ENCODE assay signal across 10 cellular contexts in genomic region chr14:23640524-23641141, GRCh38. TPM values are rescaled to one million over a fixed set of nuclear protein-coding genes. Genes with fewer than 3 reads are reported as not detected.
DNase-seq lines count a peak whose midpoint lies in the region; ATAC-seq and TF ChIP-seq lines count a peak whose summit lies in the region.
"Had no signal": no experiment of that assay in that cellular context is flagged by ENCODE, and none has a peak within 500 bp of the region (broad histone marks: within the 10 kb centered on the region; RNA-seq: fewer than 3 reads in every experiment).

No MANE protein-coding gene starts in this region.

- H3K4me2 ChIP-seq in GM23338: peak overlapping the region; percentile 11; the same call in 1 of the 2 replicates
- H3K4me2 ChIP-seq in fibroblast of lung (ENCODE audit: extremely low read depth, insufficient read depth, low read length): no peak overlapping the region

- peaks cover 9% of the 10 kb centered on the region for H3K27me3 Mint-ChIP-seq in GM23338 (ENCODE audit: insufficient read depth, low read depth, poor library complexity)
- H3K27me3 Mint-ChIP-seq in activated CD8-positive, alpha-beta T cell treated with anti-CD3 and anti-CD28 coated beads, Interleukin-2, amount 10 ng/mL, durations not matched to agents 7 days and 5 days (ENCODE audit: low read depth): no peaks in the 10 kb centered on the region

- DNase-seq in GM23338 (ENCODE audit: low spot score): peak; percentile 48
- peak; percentile 98 to 99 for DNase-seq in NCI-H524 (lab: John Stamatoyannopoulos, UW)
- DNase-seq in fibroblast of lung (ENCODE audit: low read depth in 2 of 2): peak; percentile 2 to 67
- peak; percentile 23 for DNase-seq in retina
- DNase-seq in coronary artery (ENCODE audit: low spot score): no peak
- DNase-seq in OCI-M1 (lab: John Stamatoyannopoulos, UW): no peak
- no peak for DNase-seq in activated CD8-positive, alpha-beta T cell treated with anti-CD3 and anti-CD28 coated beads, Interleukin-2, amount 10 ng/mL, durations not matched to agents 7 days and 5 days
- DNase-seq: posterior cingulate gyrus had no signal

- no peak overlapping the region for H3K9ac ChIP-seq in fibroblast of lung (ENCODE audit: insufficient read depth, low read length)

- peak; percentile 90 for ATAC-seq in GM23338
- ATAC-seq in HG03571 (IDR thresholded peaks at IDR 0.05; ENCODE audit: unreplicated experiment): no peak
- no peak for ATAC-seq in activated CD8-positive, alpha-beta T cell treated with anti-CD3 and anti-CD28 coated beads, Interleukin-2, amount 10 ng/mL, durations not matched to agents 7 days and 5 days

- no peak overlapping the region for H3K27ac Mint-ChIP-seq in GM23338
- H3K27ac Mint-ChIP-seq in activated CD8-positive, alpha-beta T cell treated with anti-CD3 and anti-CD28 coated beads, Interleukin-2, amount 10 ng/mL, durations not matched to agents 7 days and 5 days: no peak overlapping the region

- peaks cover 10% of the 10 kb centered on the region for H3K4me1 ChIP-seq in GM23338 (ENCODE audit: insufficient read depth)
- no peaks in the 10 kb centered on the region for H3K4me1 ChIP-seq in fibroblast of lung (ENCODE audit: control insufficient read depth, extremely low read depth, insufficient read depth, low read length)
- H3K4me1 ChIP-seq: tibial artery had no signal

- no peak overlapping the region for H3K4me3 ChIP-seq in GM23338
- H3K4me3 ChIP-seq in fibroblast of lung (replicated peaks in 1 of 4; ENCODE audit: control extremely low read depth in 1 of 4, insufficient read depth in 1 of 4, low read depth in 3 of 4, low read length in 4 of 4): no peak overlapping the region
- H3K4me3 ChIP-seq in coronary artery: no peak overlapping the region
- H3K4me3 ChIP-seq: tibial artery had no signal

- H3K9me3 ChIP-seq in fibroblast of lung (ENCODE audit: control insufficient read depth, insufficient read depth, low read depth, low read length): no peaks in the 10 kb centered on the region
- H3K9me3 ChIP-seq: tibial artery had no signal

- H3K27ac ChIP-seq in GM23338 (ENCODE audit: low read depth) (no peak overlapping the region), fibroblast of lung (ENCODE audit: insufficient read depth, low read length) (no peak overlapping the region), coronary artery (peak overlapping the region in 1 of 2 donors; percentile 43)
- H3K27ac ChIP-seq: tibial artery had no signal

- H3K27me3 ChIP-seq in GM23338 (ENCODE audit: insufficient read depth) (no peaks in the 10 kb centered on the region), fibroblast of lung (ENCODE audit: control insufficient read depth, insufficient read depth, low read length) (no peaks in the 10 kb centered on the region)
- H3K27me3 ChIP-seq: tibial artery had no signal

- CTCF ChIA-PET in activated CD8-positive, alpha-beta T cell treated with anti-CD3 and anti-CD28 coated beads, Interleukin-2, amount 10 ng/mL, durations not matched to agents 7 days and 5 days (lab: Charles Lee): interaction anchor here (3.4 kb wide), 1 partner anchor 9 kb away, joined by 34 read pairs; no protein-coding TSS in a partner anchor

- no peak overlapping the region for H3K4me3 Mint-ChIP-seq in GM23338
- H3K4me3 Mint-ChIP-seq in activated CD8-positive, alpha-beta T cell treated with anti-CD3 and anti-CD28 coated beads, Interleukin-2, amount 10 ng/mL, durations not matched to agents 7 days and 5 days: no peak overlapping the region

- H3K9me3 Mint-ChIP-seq in GM23338: peaks cover 7% of the 10 kb centered on the region; the same call in 2 of the 3 replicates
- H3K9me3 Mint-ChIP-seq in activated CD8-positive, alpha-beta T cell treated with anti-CD3 and anti-CD28 coated beads, Interleukin-2, amount 10 ng/mL, durations not matched to agents 7 days and 5 days (ENCODE audit: insufficient read depth): no peaks in the 10 kb centered on the region

- H3K79me2 ChIP-seq in GM23338 (replicated peaks; ENCODE audit: insufficient read depth) (no peaks in the 10 kb centered on the region), fibroblast of lung (ENCODE audit: control insufficient read depth, insufficient read depth, low read length) (no peaks in the 10 kb centered on the region)

- H3K4me1 Mint-ChIP-seq in GM23338: 0 out of 3 replicates have a peak, but pooled peaks cover 3% of the 10 kb centered on the region
- no peaks in the 10 kb centered on the region for H3K4me1 Mint-ChIP-seq in activated CD8-positive, alpha-beta T cell treated with anti-CD3 and anti-CD28 coated beads, Interleukin-2, amount 10 ng/mL, durations not matched to agents 7 days and 5 days (ENCODE audit: low read depth)

- peaks cover 4% of the 10 kb centered on the region; the same call in 1 of the 2 replicates for H3K9me2 ChIP-seq in GM23338 (ENCODE audit: insufficient read depth)

- peaks cover 4% of the 10 kb centered on the region; the same call in 1 of the 3 replicates for H3K36me3 Mint-ChIP-seq in GM23338 (ENCODE audit: low read depth)
- H3K36me3 Mint-ChIP-seq in activated CD8-positive, alpha-beta T cell treated with anti-CD3 and anti-CD28 coated beads, Interleukin-2, amount 10 ng/mL, durations not matched to agents 7 days and 5 days (ENCODE audit: low read depth): no peaks in the 10 kb centered on the region

- POLR2A ChIA-PET in activated CD8-positive, alpha-beta T cell treated with anti-CD3 and anti-CD28 coated beads, Interleukin-2, amount 10 ng/mL, durations not matched to agents 7 days and 5 days (lab: Charles Lee): no interaction called here

- H3K36me3 ChIP-seq in GM23338 (ENCODE audit: insufficient read depth): no peaks in the 10 kb centered on the region
- no peaks in the 10 kb centered on the region for H3K36me3 ChIP-seq in fibroblast of lung (ENCODE audit: control insufficient read depth, insufficient read depth, low read length)
- H3K36me3 ChIP-seq: tibial artery had no signal

- H4K20me1 ChIP-seq in GM23338 (replicated peaks; ENCODE audit: insufficient read depth) (no peaks in the 10 kb centered on the region), fibroblast of lung (ENCODE audit: control insufficient read depth, extremely low read depth, insufficient read depth, low read length) (no peaks in the 10 kb centered on the region)

- H2AFZ ChIP-seq in GM23338 (peak overlapping the region; percentile 72), fibroblast of lung (ENCODE audit: low read length) (no peak overlapping the region)

- H3F3A ChIP-seq in GM23338 (replicated peaks; ENCODE audit: low read depth): no peaks in the 10 kb centered on the region

- TF ChIP-seq CTCF in GM23338 (conservative IDR thresholded peaks at IDR 0.05; ENCODE audit: low read depth in 2 of 2) (no peak), fibroblast of lung (conservative IDR thresholded peaks at IDR 0.05 in 1 of 2, IDR thresholded peaks at IDR 0.05 in 1 of 2; ENCODE audit: low read depth in 1 of 2, low read length in 2 of 2) (no peak), coronary artery (IDR thresholded peaks at IDR 0.05) (no peak)

TF ChIP-seq in GM23338, 12 proteins besides CTCF, POLR2A, EP300 and RAD21:
- TF ChIP-seq POLR2AphosphoS5 (IDR thresholded peaks at IDR 0.05; ENCODE audit: low read depth) (no peak), EZH2phosphoT487 (IDR thresholded peaks at IDR 0.05; ENCODE audit: unreplicated experiment) (no peak), EZH2 (IDR thresholded peaks at IDR 0.05; ENCODE audit: low read depth, unreplicated experiment) (no peak)

RNA-seq across cellular contexts. Expression of gene DHRS2, which starts 4.5 kb away (rescaled TPM):
- 0.35 and 0.42 TPM in 2 replicates for total RNA-seq in GM23338 (2014; rRNA removed; shearing (Covaris generic))
- polyA plus RNA-seq in GM23338 (2016; fragmentation: Nextera tagmentation; extraction: Ambion mirVana): 0.48 and 0.92 TPM in 2 replicates
- not detected in 2 replicates for total RNA-seq in fibroblast of lung
- 0.02 and 0.08 TPM in 2 replicates for polyA plus RNA-seq in fibroblast of lung
- polyA plus RNA-seq in fibroblast of lung (2012): not detected in 2 replicates
- polyA minus RNA-seq in fibroblast of lung (ENCODE audit: low replicate concordance): not detected in 2 replicates
- under 1 TPM; 0.24 to 0.44 TPM for total RNA-seq in activated CD8-positive, alpha-beta T cell treated with anti-CD3 and anti-CD28 coated beads, Interleukin-2, amount 10 ng/mL, durations not matched to agents 7 days and 5 days

Comparison
In these comparisons a context has a peak if more than half of its experiments do, and no peak if none do; other contexts are left out.
1. DNase-seq: peak in GM23338 (single experiment), NCI-H524 (2 of 2), fibroblast of lung (2 of 2) and retina (single experiment); none in coronary artery (single experiment), OCI-M1 (single experiment) and activated CD8-positive, alpha-beta T cell treated with anti-CD3 and anti-CD28 coated beads, Interleukin-2, amount 10 ng/mL, durations not matched to agents 7 days and 5 days (single experiment).